8 cellular contexts compared by ENCODE assay signal in genomic region chr19:1837625-1838105, GRCh38. TPM values are rescaled to one million over a fixed set of nuclear protein-coding genes. Genes with fewer than 3 reads are reported as not detected.
A peak's percentile ranks its signal among the peaks of the same experiment; 100 is the strongest.
DNase-seq lines count a peak whose midpoint lies in the region; ATAC-seq and TF ChIP-seq lines count a peak whose summit lies in the region.

No MANE protein-coding gene starts in this region.

- POLR2A ChIA-PET in HEK293T (lab: Yijun Ruan, JAX), result interaction anchor here (0.6 to 1.3 kb wide), 2 partner anchors 12 to 108 kb away, joined by 3 to 4 read pairs; no protein-coding TSS in a partner anchor
- POLR2A ChIA-PET in activated CD4-positive, alpha-beta T cell treated with anti-CD3 and anti-CD28 coated beads for 36 hours (lab: Charles Lee), result no interaction called here

- intact Hi-C loops in activated CD4-positive, alpha-beta T cell treated with anti-CD3 and anti-CD28 coated beads for 36 hours (cut with DNase I, micrococcal nuclease), result no loop called here
- intact Hi-C loops in natural killer cell (cut with micrococcal nuclease), result no loop called here

- CTCF ChIA-PET in HEK293T (lab: Yijun Ruan, JAX), result interaction anchor here (0.6 to 3.0 kb wide), 16 partner anchors 8 to 347 kb away, joined by 3 to 32 read pairs (median 4); partner anchors contain the start of genes REEP6 and REXO1
- CTCF ChIA-PET in activated CD4-positive, alpha-beta T cell treated with anti-CD3 and anti-CD28 coated beads for 36 hours (lab: Charles Lee), result interaction anchor here (0.5 to 2.7 kb wide), 20 partner anchors 8 to 387 kb away, joined by 3 to 25 read pairs (median 3); partner anchors contain the start of genes REXO1 and TCF3

- no peaks in the 10 kb centered on the region for H3K27me3 Mint-ChIP-seq in activated CD4-positive, alpha-beta T cell treated with anti-CD3 and anti-CD28 coated beads for 36 hours
- no peaks in the 10 kb centered on the region for H3K27me3 Mint-ChIP-seq in natural killer cell (ENCODE audit: low read depth in 2 of 2)

- no peak overlapping the region for H3K27ac Mint-ChIP-seq in activated CD4-positive, alpha-beta T cell treated with anti-CD3 and anti-CD28 coated beads for 36 hours
- H3K27ac Mint-ChIP-seq in natural killer cell, result no peak overlapping the region

- DNase-seq in AG20443 (ENCODE audit: low spot score) (peak; percentile 88), HEK293T (ENCODE audit: extremely low spot score) (peak; percentile 81), ecto neural progenitor cell (ENCODE audit: low spot score) (peak; percentile 83), natural killer cell (peak; percentile 61), DMS79 (lab: John Stamatoyannopoulos, UW) (no peak)
- peak; percentile 80 for DNase-seq in activated CD4-positive, alpha-beta T cell treated with anti-CD3 and anti-CD28 coated beads for 36 hours

- TF ChIP-seq CTCF in natural killer cell (IDR thresholded peaks at IDR 0.05), result peak; percentile 88

- no peaks in the 10 kb centered on the region for H3K36me3 Mint-ChIP-seq in activated CD4-positive, alpha-beta T cell treated with anti-CD3 and anti-CD28 coated beads for 36 hours (ENCODE audit: low read depth)
- H3K36me3 Mint-ChIP-seq in natural killer cell, result no peaks in the 10 kb centered on the region

- peak; percentile 68 for ATAC-seq in activated CD4-positive, alpha-beta T cell treated with anti-CD3 and anti-CD28 coated beads for 36 hours
- peak; percentile 74 to 91 (median 75) for ATAC-seq in natural killer cell
- ATAC-seq in HG03460 (IDR thresholded peaks at IDR 0.05; ENCODE audit: unreplicated experiment), result no peak
- no peak for ATAC-seq in HG02763 (IDR thresholded peaks at IDR 0.05; ENCODE audit: unreplicated experiment)

- no peaks in the 10 kb centered on the region for H3K9me3 Mint-ChIP-seq in activated CD4-positive, alpha-beta T cell treated with anti-CD3 and anti-CD28 coated beads for 36 hours (ENCODE audit: low read depth)
- no peaks in the 10 kb centered on the region for H3K9me3 Mint-ChIP-seq in natural killer cell

- H3K4me1 Mint-ChIP-seq in activated CD4-positive, alpha-beta T cell treated with anti-CD3 and anti-CD28 coated beads for 36 hours, result peaks cover 23% of the 10 kb centered on the region
- peaks cover 10 to 51% of the 10 kb centered on the region in 2 donors for H3K4me1 Mint-ChIP-seq in natural killer cell

- H3K4me3 Mint-ChIP-seq in activated CD4-positive, alpha-beta T cell treated with anti-CD3 and anti-CD28 coated beads for 36 hours, result no peak overlapping the region
- no peak overlapping the region for H3K4me3 Mint-ChIP-seq in natural killer cell

TF ChIP-seq in HEK293T, 16 proteins besides CTCF, POLR2A, EP300 and RAD21:
- no peak for TF ChIP-seq ARNT (IDR thresholded peaks at IDR 0.05)
- TF ChIP-seq HDGF (IDR thresholded peaks at IDR 0.05; ENCODE audit: borderline replicate concordance), result peak; percentile 88; the same call in 1 of the 2 replicates

RNA-seq across cellular contexts. Expression of gene REXO1, which starts 10.6 kb away (rescaled TPM):
- 10 to 100 TPM; 39.3 to 49.8 TPM for total RNA-seq in activated CD4-positive, alpha-beta T cell treated with anti-CD3 and anti-CD28 coated beads for 36 hours
- 10 to 100 TPM; 90.7 to 91.7 (median 91.5) TPM for total RNA-seq in natural killer cell

RNA-seq across cellular contexts. Expression of gene ATP8B3, which starts 25.6 kb away (rescaled TPM):
- total RNA-seq in activated CD4-positive, alpha-beta T cell treated with anti-CD3 and anti-CD28 coated beads for 36 hours, result 1 to 10 TPM; 7.9 to 8.4 TPM
- 10 to 100 TPM in 2 of 3 donors, 1 to 10 TPM in 1; 5.3 to 11.5 (median 11.2) TPM for total RNA-seq in natural killer cell

RNA-seq across cellular contexts. Expression of gene KLF16, which starts 25.7 kb away (rescaled TPM):
- total RNA-seq in activated CD4-positive, alpha-beta T cell treated with anti-CD3 and anti-CD28 coated beads for 36 hours, result 10 to 100 TPM; 22.5 to 28.8 TPM
- 10 to 100 TPM; 29.1 to 38.4 (median 34.8) TPM for total RNA-seq in natural killer cell

RNA-seq across cellular contexts. Expression of gene ABHD17A, which starts 47.6 kb away (rescaled TPM):
- total RNA-seq in activated CD4-positive, alpha-beta T cell treated with anti-CD3 and anti-CD28 coated beads for 36 hours, result 10 to 100 TPM; 84.5 to 88.5 TPM
- 100 to 1,000 TPM; 554 to 652 (median 608) TPM for total RNA-seq in natural killer cell

Comparison
In these comparisons a context has a peak if more than half of its experiments do, and no peak if none do; other contexts are left out.
1. ATAC-seq: peak in activated CD4-positive, alpha-beta T cell treated with anti-CD3 and anti-CD28 coated beads for 36 hours (single experiment) and natural killer cell (3 of 3); none in HG03460 (single experiment) and HG02763 (single experiment).